In genomic region chrX:39170432-39170831, GRCh38 we compare ENCODE assay signal across 29 cellular contexts.
"Had no signal": no experiment of that assay in that cellular context is flagged by ENCODE, and none has a peak within 500 bp of the region (broad histone marks: within the 10 kb centered on the region; RNA-seq: fewer than 3 reads in every experiment).

No MANE protein-coding gene starts in this region.

- FAIRE-seq: islet of Langerhans had no signal

- DNase-seq: dorsolateral prefrontal cortex; effector CD8-positive, alpha-beta T cell; endodermal cell; foreskin fibroblast; gastrocnemius medialis; glutamatergic neuron; heart right ventricle; hippocampal formation; left cardiac atrium; left lung; mesenchymal stem cell; mucosa of descending colon; naive B cell; stimulated activated CD4-positive, alpha-beta T cell treated with anti-CD3 and anti-CD28 coated beads, Interleukin-2, amount 100 ng/mL, for 24 hours; stimulated activated CD4-positive, alpha-beta T cell treated with anti-CD3 and anti-CD28 coated beads, Interleukin-4, amount 100 ng/mL, for 24 hours; stimulated activated naive CD4-positive, alpha-beta T cell treated with Interleukin-2 at 50 U/mL for 16 hours; stomach; thyroid gland; trophoblast cell had no signal

- H3K27me3 ChIP-seq: gastrocnemius medialis, left lung, neutrophil, right atrium auricular region, thyroid gland had no signal

- H3K4me3 ChIP-seq: dorsolateral prefrontal cortex, gastrocnemius medialis, heart right ventricle, left lung, mucosa of descending colon, prostate gland, right atrium auricular region, stomach, thyroid gland had no signal

- H3K27ac ChIP-seq: dorsolateral prefrontal cortex, epithelial cell of prostate, gastrocnemius medialis, heart right ventricle, left lung, neutrophil, parathyroid adenoma, prostate gland, right atrium auricular region, stomach, thyroid gland had no signal

- H3K9me3 ChIP-seq: gastrocnemius medialis, heart right ventricle, left lung, mucosa of descending colon, neutrophil, prostate gland, right atrium auricular region, stomach, thyroid gland had no signal

- H3K4me1 ChIP-seq: gastrocnemius medialis, parathyroid adenoma, prostate gland, thyroid gland had no signal

- H3K36me3 ChIP-seq: gastrocnemius medialis, heart right ventricle, left lung, neutrophil, prostate gland, right atrium auricular region, stomach, thyroid gland had no signal

- ATAC-seq: esophagus mucosa; gastrocnemius medialis; heart right ventricle; left cardiac atrium; left lung; mucosa of descending colon; natural killer cell treated with Interleukin-12 subunit alpha and Interleukin-12 subunit beta and Interleukin-15 and Interleukin-18, amount 100 ng/mL, for 72 hours; sciatic nerve; stimulated activated effector memory CD8-positive, alpha-beta T cell treated with anti-CD3 and anti-CD28 coated beads, Interleukin-12 subunit alpha, Interleukin-12 subunit beta, amount 100 ng/mL, for 72 hours had no signal
